ENCODE assay signal across 9 cellular contexts in genomic region chr20:32208499-32209154, GRCh38. TPM values are rescaled to one million over a fixed set of nuclear protein-coding genes. Genes with fewer than 3 reads are reported as not detected.
A peak's percentile ranks its signal among the peaks of the same experiment; 100 is the strongest.
DNase-seq lines count a peak whose midpoint lies in the region; ATAC-seq, FAIRE-seq and TF ChIP-seq lines count a peak whose summit lies in the region.
"Had no signal": no experiment of that assay in that cellular context is flagged by ENCODE, and none has a peak within 500 bp of the region (broad histone marks: within the 10 kb centered on the region; RNA-seq: fewer than 3 reads in every experiment).

No MANE protein-coding gene starts in this region.

- H3K9me3 ChIP-seq in kidney (ENCODE audit: control insufficient read depth in 1 of 2, low read length in 2 of 2): no peaks in the 10 kb centered on the region
- no peaks in the 10 kb centered on the region for H3K9me3 ChIP-seq in testis

- WGBS in testis, 2 donors: 26 to 34% methylated on average over 13 of the region's 13 CpGs

- ATAC-seq in HG03342 (IDR thresholded peaks at IDR 0.05; ENCODE audit: unreplicated experiment): no peak

- H3K27me3 ChIP-seq in testis: no peaks in the 10 kb centered on the region

- H3K4me1 ChIP-seq in kidney (ENCODE audit: control insufficient read depth in 1 of 2, insufficient read depth in 1 of 2, low read depth in 1 of 2, low read length in 2 of 2) (peaks cover 38 to 44% of the 10 kb centered on the region in 2 donors), testis (peaks cover 46% of the 10 kb centered on the region)

- TF ChIP-seq CTCF in kidney (IDR thresholded peaks at IDR 0.05; ENCODE audit: borderline replicate concordance, extremely low read depth, insufficient read depth) (no peak), testis (IDR thresholded peaks at IDR 0.05) (no peak)

- no peaks in the 10 kb centered on the region for H3K27me3 Mint-ChIP-seq in activated T-cell treated with anti-CD3 and anti-CD28 coated beads, Interleukin-2, amount 50 U/mL, for 24 hours
- H3K27me3 Mint-ChIP-seq in activated T-helper 2 cell treated with anti-CD3 and anti-CD28 coated beads, Interferon-gamma antibody, Interleukin-2, Interleukin-4, amounts not matched to agents 10 μg/mL and 5 μg/mL and 100 μg/mL, durations not matched to agents 14 hours and 24 hours and 36 hours (ENCODE audit: low read depth): no peaks in the 10 kb centered on the region

- FAIRE-seq in kidney (lab: Jason Lieb, UNC): no peak
- FAIRE-seq: colon had no signal

- peaks cover 64% of the 10 kb centered on the region for H3K4me1 Mint-ChIP-seq in activated T-cell treated with anti-CD3 and anti-CD28 coated beads, Interleukin-2, amount 50 U/mL, for 24 hours (ENCODE audit: low read depth)
- H3K4me1 Mint-ChIP-seq in activated T-helper 2 cell treated with anti-CD3 and anti-CD28 coated beads, Interferon-gamma antibody, Interleukin-2, Interleukin-4, amounts not matched to agents 10 μg/mL and 5 μg/mL and 100 μg/mL, durations not matched to agents 14 hours and 24 hours and 36 hours (ENCODE audit: low read depth): peaks cover 56% of the 10 kb centered on the region

- no peak for DNase-seq in activated T-cell treated with anti-CD3 and anti-CD28 coated beads, Interleukin-2, amount 50 U/mL, for 24 hours
- no peak for DNase-seq in activated T-cell treated with anti-CD3 and anti-CD28 coated beads, Interleukin-2, amount 50 U/mL, for 1 hour
- no peak for DNase-seq in activated T-helper 2 cell treated with anti-CD3 and anti-CD28 coated beads, Interferon-gamma antibody, Interleukin-2, Interleukin-4, amounts not matched to agents 10 μg/mL and 5 μg/mL and 100 μg/mL, durations not matched to agents 14 hours and 24 hours and 36 hours (ENCODE audit: low spot score)
- DNase-seq in kidney (no peak), testis (no peak)
- DNase-seq in NK-92 treated with Interleukin-12 subunit alpha and Interleukin-12 subunit beta, amount 100 ng/mL, for 24 hours (lab: John Stamatoyannopoulos, UW): no peak
- no peak for DNase-seq in stimulated activated naive CD4-positive, alpha-beta T cell (lab: John Stamatoyannopoulos, UW)

- H3K36me3 Mint-ChIP-seq in activated T-cell treated with anti-CD3 and anti-CD28 coated beads, Interleukin-2, amount 50 U/mL, for 24 hours (ENCODE audit: low read depth): peaks cover 90% of the 10 kb centered on the region
- H3K36me3 Mint-ChIP-seq in activated T-helper 2 cell treated with anti-CD3 and anti-CD28 coated beads, Interferon-gamma antibody, Interleukin-2, Interleukin-4, amounts not matched to agents 10 μg/mL and 5 μg/mL and 100 μg/mL, durations not matched to agents 14 hours and 24 hours and 36 hours (ENCODE audit: low read depth): peaks cover 76% of the 10 kb centered on the region

- peak overlapping the region; percentile 93 for H3K27ac Mint-ChIP-seq in activated T-cell treated with anti-CD3 and anti-CD28 coated beads, Interleukin-2, amount 50 U/mL, for 24 hours
- peak overlapping the region; percentile 73 for H3K27ac Mint-ChIP-seq in activated T-helper 2 cell treated with anti-CD3 and anti-CD28 coated beads, Interferon-gamma antibody, Interleukin-2, Interleukin-4, amounts not matched to agents 10 μg/mL and 5 μg/mL and 100 μg/mL, durations not matched to agents 14 hours and 24 hours and 36 hours

- H3K9me3 Mint-ChIP-seq in activated T-cell treated with anti-CD3 and anti-CD28 coated beads, Interleukin-2, amount 50 U/mL, for 24 hours: no peaks in the 10 kb centered on the region
- no peaks in the 10 kb centered on the region for H3K9me3 Mint-ChIP-seq in activated T-helper 2 cell treated with anti-CD3 and anti-CD28 coated beads, Interferon-gamma antibody, Interleukin-2, Interleukin-4, amounts not matched to agents 10 μg/mL and 5 μg/mL and 100 μg/mL, durations not matched to agents 14 hours and 24 hours and 36 hours

- intact Hi-C loops in activated T-helper 2 cell treated with anti-CD3 and anti-CD28 coated beads, Interferon-gamma antibody, Interleukin-2, Interleukin-4, amounts not matched to agents 10 μg/mL and 5 μg/mL and 100 μg/mL, durations not matched to agents 14 hours and 24 hours and 36 hours (cut with micrococcal nuclease): loop anchor here (5.0 kb wide), 1 partner anchor 274 kb away; no protein-coding TSS in a partner anchor
- intact Hi-C loops in kidney (cut with DNase I) (no loop called here), testis (cut with DNase I; ENCODE audit: low total_unique reads) (loop anchor here (5.0 kb wide), 1 partner anchor 101 kb away; the partner anchor contains the start of gene TM9SF4)

- H3K36me3 ChIP-seq in kidney (ENCODE audit: control insufficient read depth in 1 of 2, insufficient read depth in 2 of 2, low read length in 2 of 2) (peaks cover 0 to 7% of the 10 kb centered on the region in 2 donors), testis (ENCODE audit: low read depth, missing control alignments) (no peaks in the 10 kb centered on the region)

- TF ChIP-seq POLR2A in testis (IDR thresholded peaks at IDR 0.05): no peak

- peak overlapping the region; percentile 52 to 77 for H3K27ac ChIP-seq in kidney (ENCODE audit: low read depth in 2 of 2, low read length in 2 of 2)
- H3K27ac ChIP-seq in testis: peak overlapping the region in 1 of 2 donors; percentile 91

- H3K4me3 Mint-ChIP-seq in activated T-cell treated with anti-CD3 and anti-CD28 coated beads, Interleukin-2, amount 50 U/mL, for 24 hours: peak overlapping the region; percentile 94
- H3K4me3 Mint-ChIP-seq in activated T-helper 2 cell treated with anti-CD3 and anti-CD28 coated beads, Interferon-gamma antibody, Interleukin-2, Interleukin-4, amounts not matched to agents 10 μg/mL and 5 μg/mL and 100 μg/mL, durations not matched to agents 14 hours and 24 hours and 36 hours (ENCODE audit: low read depth): peak overlapping the region; percentile 88

- peak overlapping the region; percentile 98 to 99 for H3K4me3 ChIP-seq in kidney (ENCODE audit: low read length in 2 of 2)
- peak overlapping the region; percentile 86 to 95 for H3K4me3 ChIP-seq in testis

- H3K9ac ChIP-seq in kidney (ENCODE audit: low read length in 2 of 2): peak overlapping the region; percentile 95 to 99

RNA-seq across cellular contexts. Expression of gene POFUT1, which starts 0.9 kb away (rescaled TPM):
- 67.4 and 68.8 TPM in 2 replicates for total RNA-seq in activated T-helper 2 cell treated with anti-CD3 and anti-CD28 coated beads, Interferon-gamma antibody, Interleukin-2, Interleukin-4, amounts not matched to agents 10 μg/mL and 5 μg/mL and 100 μg/mL, durations not matched to agents 14 hours and 24 hours and 36 hours
- total RNA-seq in kidney (36.7 TPM), testis (10 to 100 TPM; 46.6 to 54.2 TPM)
- polyA plus RNA-seq in kidney (ENCODE audit: insufficient read depth, low read depth, low replicate concordance) (16.7 TPM), testis (ENCODE audit: insufficient read depth, low read depth, low replicate concordance) (31.0 TPM)

RNA-seq across cellular contexts. Expression of gene PLAGL2, which starts 1.1 kb away (rescaled TPM):
- total RNA-seq in activated T-helper 2 cell treated with anti-CD3 and anti-CD28 coated beads, Interferon-gamma antibody, Interleukin-2, Interleukin-4, amounts not matched to agents 10 μg/mL and 5 μg/mL and 100 μg/mL, durations not matched to agents 14 hours and 24 hours and 36 hours: 125 and 126 TPM in 2 replicates
- total RNA-seq in kidney (9.2 TPM), testis (10 to 100 TPM; 30.5 to 36.8 TPM)
- polyA plus RNA-seq in kidney (ENCODE audit: insufficient read depth, low read depth, low replicate concordance) (3.8 TPM), testis (ENCODE audit: insufficient read depth, low read depth, low replicate concordance) (33.5 TPM)
